ENCODE assay signal across 19 cellular contexts in the genomic region with DNA sequence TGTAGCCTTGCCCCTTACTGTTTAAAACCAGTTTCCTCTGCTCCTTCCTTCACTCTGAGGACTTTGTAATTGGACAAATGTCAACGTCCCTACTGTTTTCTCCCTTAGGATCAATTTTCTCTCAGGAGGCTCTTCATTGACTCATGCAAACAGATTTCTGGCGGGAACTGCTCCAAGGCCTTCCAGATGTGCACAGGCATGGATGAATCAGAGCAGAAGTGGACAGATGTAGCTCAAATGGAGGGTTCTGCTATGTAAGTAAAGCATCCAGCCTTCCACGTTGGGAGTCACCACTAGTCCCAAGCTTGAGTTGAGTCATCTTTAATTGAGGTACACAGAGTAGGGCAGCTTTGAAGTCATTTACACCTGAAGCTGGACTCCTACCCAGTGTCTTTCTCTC. TPM values are rescaled to one million over a fixed set of nuclear protein-coding genes. Genes with fewer than 3 reads are reported as not detected.
DNase-seq lines count a peak whose midpoint lies in the region; ATAC-seq and TF ChIP-seq lines count a peak whose summit lies in the region.
"Had no signal": no experiment of that assay in that cellular context is flagged by ENCODE, and none has a peak within 500 bp of the region (broad histone marks: within the 10 kb centered on the region; RNA-seq: fewer than 3 reads in every experiment).

No MANE protein-coding gene starts in this region.

- H3K4me3 ChIP-seq in HFF-Myc (replicated peaks; ENCODE audit: low read depth, low read length) = no peak overlapping the region
- H3K4me3 ChIP-seq: GM12878, SJCRH30 had no signal

- DNase-seq in left ventricle myocardium superior (peak; percentile 28), left cardiac atrium (no peak), HFF-Myc (ENCODE audit: extremely low read depth, low read depth) (peak; percentile 26), NCI-H128 (lab: John Stamatoyannopoulos, UW; ENCODE audit: unreplicated experiment) (no peak), NOMO-1 treated with DMSO at 0.1 percent for 48 hours (lab: John Stamatoyannopoulos, UW; ENCODE audit: unreplicated experiment) (no peak), globus pallidus (ENCODE audit: low spot score) (no peak)
- DNase-seq: ACHN; Calu3; CD8-positive, alpha-beta memory T cell; DMS79; H9; NCI-H1417; NCI-H1694 treated with DMSO at 0.1 percent for 48 hours; NCI-H2081 treated with DMSO at 0.1 percent for 48 hours; NCI-H446 treated with DMSO at 0.1 percent for 48 hours; NCI-H526 treated with DMSO at 0.1 percent for 48 hours; SJCRH30 had no signal

- intact Hi-C loops in left ventricle myocardium superior (cut with micrococcal nuclease) (no loop called here), left cardiac atrium (cut with DNase I) (no loop called here)

- no peak for TF ChIP-seq CTCF in HFF-Myc (IDR thresholded peaks at IDR 0.05; ENCODE audit: low read depth, low read length, missing control alignments)

- peak; percentile 50 for ATAC-seq in left ventricle myocardium superior
- no peak for ATAC-seq in left cardiac atrium
- ATAC-seq in esophagus mucosa = peak; percentile 8
- ATAC-seq: GM12878 had no signal

RNA-seq across cellular contexts. Expression of a gene that starts 34.1 kb away (rescaled TPM):
- 6.6 TPM for total RNA-seq in left ventricle myocardium superior
- total RNA-seq in left cardiac atrium = 10 to 100 TPM in 1 of 2 donors, 1 to 10 TPM in 1; 8.5 to 10.4 TPM
- total RNA-seq in esophagus mucosa = 5.6 TPM
- total RNA-seq: Calu3 had no signal

Comparison
In these comparisons a context has a peak if more than half of its experiments do, and no peak if none do; other contexts are left out.
1. ATAC-seq: peak in left ventricle myocardium superior (single experiment) and esophagus mucosa (single experiment); none in left cardiac atrium (0 of 2).
2. DNase-seq: peak in left ventricle myocardium superior (single experiment) and HFF-Myc (single experiment); none in left cardiac atrium (single experiment), NCI-H128 (single experiment), NOMO-1 treated with DMSO at 0.1 percent for 48 hours (single experiment) and globus pallidus (single experiment).